In the genomic region with DNA sequence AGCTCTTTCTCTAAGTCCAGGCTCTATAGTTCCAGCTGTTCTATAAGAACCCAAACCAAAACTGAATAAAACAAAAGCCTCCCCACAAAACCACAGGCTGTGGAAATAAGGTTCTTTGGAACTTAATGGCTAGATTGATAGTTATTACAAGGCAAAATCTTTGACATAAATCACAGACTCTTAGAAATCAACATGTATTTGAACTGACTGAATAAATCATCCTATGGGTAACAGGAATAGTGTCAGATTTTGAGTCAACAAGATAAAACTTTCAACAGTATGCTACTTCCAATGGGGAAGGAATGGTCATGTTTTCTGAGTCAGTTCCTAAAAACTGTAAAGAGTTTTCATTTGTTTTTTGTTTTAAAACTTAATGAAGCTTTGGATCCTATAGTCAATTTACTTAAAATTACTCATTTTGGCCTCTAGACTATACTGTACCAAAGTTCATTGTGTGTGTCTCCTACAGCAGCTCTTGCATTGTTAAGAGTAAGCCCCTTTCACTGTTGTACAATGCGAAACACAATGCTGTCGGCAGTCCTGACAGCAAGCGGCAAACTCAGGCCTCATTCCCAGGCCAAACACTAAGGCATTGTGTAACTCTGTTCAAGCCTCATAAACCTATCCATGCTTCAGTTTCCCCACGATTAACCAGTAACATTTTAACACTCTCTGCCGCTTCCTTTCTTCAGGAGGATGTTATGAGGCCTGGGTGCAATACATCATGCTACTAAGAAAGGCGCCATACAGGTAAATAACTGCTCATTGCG, we compare ENCODE assay signal across 22 cellular contexts.
"Had no signal": no experiment of that assay in that cellular context is flagged by ENCODE, and none has a peak within 500 bp of the region (broad histone marks: within the 10 kb centered on the region; RNA-seq: fewer than 3 reads in every experiment).

No MANE protein-coding gene starts in this region.

- H3K36me3 ChIP-seq: left lung, sigmoid colon, vagina had no signal

- DNase-seq: activated CD4-positive, alpha-beta T cell treated with anti-CD3 and anti-CD28 coated beads for 4 hours; activated CD4-positive, alpha-beta T cell treated with anti-CD3 and anti-CD28 coated beads, Interleukin-2, amount 50 U/mL, for 48 hours; activated CD4-positive, CD25-positive, alpha-beta regulatory T cell; activated CD8-positive, alpha-beta memory T cell treated with anti-CD3 and anti-CD28 coated beads, Interleukin-2, amount 50 U/mL, for 48 hours; activated naive CD4-positive, alpha-beta T cell treated with anti-CD3 and anti-CD28 coated beads for 36 hours; activated naive CD8-positive, alpha-beta T cell treated with anti-CD3 and anti-CD28 coated beads, Interleukin-2, amount 10 ng/mL, durations not matched to agents 7 days and 5 days; activated T-cell treated with anti-CD3 and anti-CD28 coated beads, Interleukin-2, amount 50 U/mL, for 4 hours; cortex of kidney; foreskin keratinocyte; kidney; left lung; mammary epithelial cell; occipital lobe; sigmoid colon; stimulated activated CD4-positive, alpha-beta T cell treated with anti-CD3 and anti-CD28 coated beads, Interleukin-4, amount 100 ng/mL, for 1 hour; stimulated activated naive CD4-positive, alpha-beta T cell; T1000; testis had no signal

- FAIRE-seq: kidney had no signal

- H3K27me3 Mint-ChIP-seq: activated naive CD8-positive, alpha-beta T cell treated with anti-CD3 and anti-CD28 coated beads, Interleukin-2, amount 10 ng/mL, durations not matched to agents 7 days and 5 days; natural killer cell treated with Interleukin-12 subunit alpha and Interleukin-12 subunit beta and Interleukin-15 and Interleukin-18, amount 100 ng/mL, for 72 hours; type B pancreatic cell had no signal

- H3K9me3 ChIP-seq: left lung, sigmoid colon, testis, vagina had no signal

- H3K27ac Mint-ChIP-seq: activated naive CD4-positive, alpha-beta T cell treated with anti-CD3 and anti-CD28 coated beads for 36 hours; activated naive CD8-positive, alpha-beta T cell treated with anti-CD3 and anti-CD28 coated beads, Interleukin-2, amount 10 ng/mL, durations not matched to agents 7 days and 5 days; natural killer cell treated with Interleukin-12 subunit alpha and Interleukin-12 subunit beta and Interleukin-15 and Interleukin-18, amount 100 ng/mL, for 72 hours; T-helper 1 cell treated with Interleukin-12 subunit alpha and Interleukin-12 subunit beta and Interleukin-4 antibody, amounts not matched to agents 30 μg/mL and 1 μg/mL, for 36 hours; type B pancreatic cell had no signal

- H3K27ac ChIP-seq: foreskin keratinocyte, left lung, sigmoid colon, testis, vagina had no signal

- H3K4me1 ChIP-seq: foreskin keratinocyte, left lung had no signal

- H3K4me3 ChIP-seq: left lung, sigmoid colon, testis, vagina had no signal

- H3K36me3 Mint-ChIP-seq: activated naive CD8-positive, alpha-beta T cell treated with anti-CD3 and anti-CD28 coated beads, Interleukin-2, amount 10 ng/mL, durations not matched to agents 7 days and 5 days; natural killer cell treated with Interleukin-12 subunit alpha and Interleukin-12 subunit beta and Interleukin-15 and Interleukin-18, amount 100 ng/mL, for 72 hours had no signal

- H3K9me3 Mint-ChIP-seq: natural killer cell treated with Interleukin-12 subunit alpha and Interleukin-12 subunit beta and Interleukin-15 and Interleukin-18, amount 100 ng/mL, for 72 hours; T-helper 1 cell treated with Interleukin-12 subunit alpha and Interleukin-12 subunit beta and Interleukin-4 antibody, amounts not matched to agents 30 μg/mL and 1 μg/mL, for 36 hours; type B pancreatic cell had no signal

- H3K27me3 ChIP-seq: foreskin keratinocyte, left lung, sigmoid colon, testis, vagina had no signal

- H3K4me3 Mint-ChIP-seq: activated naive CD4-positive, alpha-beta T cell treated with anti-CD3 and anti-CD28 coated beads for 36 hours; activated naive CD8-positive, alpha-beta T cell treated with anti-CD3 and anti-CD28 coated beads, Interleukin-2, amount 10 ng/mL, durations not matched to agents 7 days and 5 days; activated T-cell treated with anti-CD3 and anti-CD28 coated beads, Interleukin-2, amount 50 U/mL, for 4 hours; natural killer cell treated with Interleukin-12 subunit alpha and Interleukin-12 subunit beta and Interleukin-15 and Interleukin-18, amount 100 ng/mL, for 72 hours; T-helper 1 cell treated with Interleukin-12 subunit alpha and Interleukin-12 subunit beta and Interleukin-4 antibody, amounts not matched to agents 30 μg/mL and 1 μg/mL, for 36 hours; type B pancreatic cell had no signal
